Comparison of ENCODE assay signal across 8 cellular contexts in the genomic region with DNA sequence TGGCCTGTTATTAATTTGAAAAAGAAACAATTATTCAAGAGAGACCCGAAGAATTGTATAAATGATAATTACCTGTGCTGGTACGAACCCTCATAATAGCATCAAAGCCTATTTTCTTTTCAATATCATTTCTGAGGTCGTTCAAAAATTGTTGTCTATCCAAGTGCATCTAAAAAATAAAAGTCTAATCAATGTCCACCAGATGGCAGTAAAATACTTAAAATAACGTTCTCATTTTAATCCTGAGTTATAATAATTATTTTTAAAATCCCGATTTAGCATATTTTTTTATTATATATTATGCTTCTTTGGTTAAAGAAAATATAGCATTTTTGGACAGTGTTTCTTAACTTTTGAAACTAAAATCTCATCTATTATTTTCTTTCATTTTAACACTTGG. TPM values are rescaled to one million over a fixed set of nuclear protein-coding genes. Genes with fewer than 3 reads are reported as not detected.
A peak's percentile ranks its signal among the peaks of the same experiment; 100 is the strongest.
DNase-seq lines count a peak whose midpoint lies in the region; ATAC-seq, FAIRE-seq and TF ChIP-seq lines count a peak whose summit lies in the region.

No MANE protein-coding gene starts in this region.

- H4K20me1 ChIP-seq in neural progenitor cell (ENCODE audit: low read depth): no peaks in the 10 kb centered on the region

- H3F3A ChIP-seq in neural progenitor cell (ENCODE audit: low read depth): no peaks in the 10 kb centered on the region

- H3K9ac ChIP-seq in neural progenitor cell: no peak overlapping the region

- FAIRE-seq in colon (lab: Jason Lieb, UNC): peak; percentile 84

- no peaks in the 10 kb centered on the region for H3K9me3 Mint-ChIP-seq in neural progenitor cell
- no peaks in the 10 kb centered on the region for H3K9me3 Mint-ChIP-seq in stimulated activated memory B cell treated with anti-CD40 and anti-IgM and Interleukin-4, amounts not matched to agents 10 μg/mL and 1 μg/mL and 100 μg/mL, for 72 hours

- H3K4me3 ChIP-seq in neural progenitor cell: no peak overlapping the region

- no peaks in the 10 kb centered on the region for H3K4me1 ChIP-seq in neural progenitor cell

- H3K79me2 ChIP-seq in neural progenitor cell (ENCODE audit: low read depth): no peaks in the 10 kb centered on the region

- no peak overlapping the region for H3K27ac Mint-ChIP-seq in neural progenitor cell
- no peak overlapping the region for H3K27ac Mint-ChIP-seq in stimulated activated memory B cell treated with anti-CD40 and anti-IgM and Interleukin-4, amounts not matched to agents 10 μg/mL and 1 μg/mL and 100 μg/mL, for 72 hours

- DNase-seq in COR-L47 (lab: John Stamatoyannopoulos, UW) (peak; percentile 28), NCI-H1694 (lab: John Stamatoyannopoulos, UW) (peak; percentile 44), neural progenitor cell (ENCODE audit: low spot score) (peak; percentile 42)

- no peaks in the 10 kb centered on the region for H3K36me3 Mint-ChIP-seq in neural progenitor cell
- H3K36me3 Mint-ChIP-seq in stimulated activated memory B cell treated with anti-CD40 and anti-IgM and Interleukin-4, amounts not matched to agents 10 μg/mL and 1 μg/mL and 100 μg/mL, for 72 hours: peaks cover 37% of the 10 kb centered on the region

- no peaks in the 10 kb centered on the region for H3K36me3 ChIP-seq in neural progenitor cell

- no peaks in the 10 kb centered on the region for H3K27me3 ChIP-seq in neural progenitor cell

- no peak overlapping the region for H3K4me3 Mint-ChIP-seq in neural progenitor cell
- H3K4me3 Mint-ChIP-seq in stimulated activated memory B cell treated with anti-CD40 and anti-IgM and Interleukin-4, amounts not matched to agents 10 μg/mL and 1 μg/mL and 100 μg/mL, for 72 hours: no peak overlapping the region

- no peak for ATAC-seq in HG02840 (IDR thresholded peaks at IDR 0.05; ENCODE audit: low FRiP score, unreplicated experiment)
- ATAC-seq in GM18520 (IDR thresholded peaks at IDR 0.05; ENCODE audit: unreplicated experiment): no peak
- no peak for ATAC-seq in stimulated activated memory B cell treated with anti-CD40 and anti-IgM and Interleukin-4, amounts not matched to agents 10 μg/mL and 1 μg/mL and 100 μg/mL, for 72 hours
- no peak for ATAC-seq in GM18868 (IDR thresholded peaks at IDR 0.05; ENCODE audit: unreplicated experiment)

- H3K9me3 ChIP-seq in neural progenitor cell (ENCODE audit: low read depth): no peaks in the 10 kb centered on the region

- no peak overlapping the region for H2AFZ ChIP-seq in neural progenitor cell (replicated peaks)

- no peaks in the 10 kb centered on the region for H3K4me1 Mint-ChIP-seq in neural progenitor cell
- no peaks in the 10 kb centered on the region for H3K4me1 Mint-ChIP-seq in stimulated activated memory B cell treated with anti-CD40 and anti-IgM and Interleukin-4, amounts not matched to agents 10 μg/mL and 1 μg/mL and 100 μg/mL, for 72 hours

- H3K27ac ChIP-seq in neural progenitor cell: no peak overlapping the region

- peak; percentile 59 for TF ChIP-seq CTCF in neural progenitor cell (IDR thresholded peaks at IDR 0.05)

- H3K4me2 ChIP-seq in neural progenitor cell: no peak overlapping the region

- peaks cover 1% of the 10 kb centered on the region for H3K27me3 Mint-ChIP-seq in neural progenitor cell (ENCODE audit: insufficient read depth, low read depth)
- H3K27me3 Mint-ChIP-seq in stimulated activated memory B cell treated with anti-CD40 and anti-IgM and Interleukin-4, amounts not matched to agents 10 μg/mL and 1 μg/mL and 100 μg/mL, for 72 hours: no peaks in the 10 kb centered on the region

RNA-seq across cellular contexts. Expression of a gene that starts 55.7 kb away (rescaled TPM):
- total RNA-seq in neural progenitor cell (ENCODE audit: low replicate concordance): 43.2 and 52.4 TPM in 2 replicates
